ENCODE assay signal across 14 cellular contexts in genomic region chr2:17355608-17356329, GRCh38.
DNase-seq lines count a peak whose midpoint lies in the region; ATAC-seq and TF ChIP-seq lines count a peak whose summit lies in the region.
"Had no signal": no experiment of that assay in that cellular context is flagged by ENCODE, and none has a peak within 500 bp of the region (broad histone marks: within the 10 kb centered on the region; RNA-seq: fewer than 3 reads in every experiment).

No MANE protein-coding gene starts in this region.

- H3K36me3 Mint-ChIP-seq in activated CD8-positive, alpha-beta memory T cell treated with anti-CD3 and anti-CD28 coated beads, Interleukin-2, amount 10 ng/mL, durations not matched to agents 7 days and 5 days: no peaks in the 10 kb centered on the region
- H3K36me3 Mint-ChIP-seq: natural killer cell, T-cell had no signal

- H3K27me3 Mint-ChIP-seq in activated CD8-positive, alpha-beta memory T cell treated with anti-CD3 and anti-CD28 coated beads, Interleukin-2, amount 10 ng/mL, durations not matched to agents 7 days and 5 days: no peaks in the 10 kb centered on the region
- H3K27me3 Mint-ChIP-seq: T-cell had no signal

- CTCF ChIA-PET in activated CD8-positive, alpha-beta memory T cell treated with anti-CD3 and anti-CD28 coated beads, Interleukin-2, amount 10 ng/mL, durations not matched to agents 7 days and 5 days (lab: Charles Lee): no interaction called here

- TF ChIP-seq CTCF in MM.1S (IDR thresholded peaks at IDR 0.05; ENCODE audit: low read length) (no peak), WERI-Rb-1 (IDR thresholded peaks at IDR 0.05; ENCODE audit: low read depth, low read length) (no peak)

- peak overlapping the region; percentile 50 for H3K4me3 ChIP-seq in MM.1S (ENCODE audit: low read length)
- no peak overlapping the region for H3K4me3 ChIP-seq in WERI-Rb-1 (ENCODE audit: low read depth, low read length)
- H3K4me3 ChIP-seq: tibial artery had no signal

- peaks cover 11% of the 10 kb centered on the region for H3F3A ChIP-seq in MM.1S (ENCODE audit: insufficient read depth, low read length)

- peak overlapping the region; percentile 91 for H3K4me2 ChIP-seq in MM.1S (ENCODE audit: low read depth, low read length)

- DNase-seq in Caki2 (ENCODE audit: low read depth) (peak; percentile 88), MM.1S (peak; percentile 46), WERI-Rb-1 (no peak), HUDEP-2 (lab: John Stamatoyannopoulos, UW; ENCODE audit: unreplicated experiment in 76 of 76) (no peak)
- DNase-seq in activated naive CD4-positive, alpha-beta T cell treated with Interleukin-2 at 50 U/mL for 16 hours: no peak
- no peak for DNase-seq in activated CD8-positive, alpha-beta memory T cell treated with anti-CD3 and anti-CD28 coated beads, Interleukin-2, amount 10 ng/mL, durations not matched to agents 7 days and 5 days
- DNase-seq: activated CD8-positive, alpha-beta memory T cell treated with anti-CD3 and anti-CD28 coated beads, Interleukin-2, amount 50 U/mL, for 4 hours; caudate nucleus; natural killer cell; stimulated activated CD4-positive, alpha-beta T cell treated with anti-CD3 and anti-CD28 coated beads, Interleukin-4, amount 100 ng/mL, for 1 hour; T-cell; tibial artery had no signal

- no peaks in the 10 kb centered on the region for H3K9me2 ChIP-seq in MM.1S (replicated peaks; ENCODE audit: insufficient read depth, low read length)

- H3K9me3 ChIP-seq in MM.1S (replicated peaks; ENCODE audit: insufficient read depth, low read length) (no peaks in the 10 kb centered on the region), WERI-Rb-1 (ENCODE audit: severe bottlenecking) (peaks cover 2% of the 10 kb centered on the region)
- H3K9me3 ChIP-seq: tibial artery had no signal

- peak overlapping the region; percentile 77 for H2AFZ ChIP-seq in MM.1S (ENCODE audit: low read length)

- H3K27ac Mint-ChIP-seq in activated CD8-positive, alpha-beta memory T cell treated with anti-CD3 and anti-CD28 coated beads, Interleukin-2, amount 10 ng/mL, durations not matched to agents 7 days and 5 days: no peak overlapping the region
- H3K27ac Mint-ChIP-seq: natural killer cell, T-cell had no signal

- H3K36me3 ChIP-seq in MM.1S (replicated peaks; ENCODE audit: insufficient read depth, low read length) (no peaks in the 10 kb centered on the region), WERI-Rb-1 (no peaks in the 10 kb centered on the region)
- H3K36me3 ChIP-seq: tibial artery had no signal

- H3K27me3 ChIP-seq in MM.1S (replicated peaks; ENCODE audit: insufficient read depth, low read length) (no peaks in the 10 kb centered on the region), WERI-Rb-1 (ENCODE audit: insufficient read depth, low read depth, severe bottlenecking) (no peaks in the 10 kb centered on the region)
- H3K27me3 ChIP-seq: tibial artery had no signal

- in situ Hi-C loops in Caki2 (cut with HindIII; ENCODE audit: low pct_unique_long_range_greater_than_20kb, low sequenced_read_pairs): no loop called here

- no peaks in the 10 kb centered on the region for H3K4me1 Mint-ChIP-seq in activated CD8-positive, alpha-beta memory T cell treated with anti-CD3 and anti-CD28 coated beads, Interleukin-2, amount 10 ng/mL, durations not matched to agents 7 days and 5 days
- H3K4me1 Mint-ChIP-seq: natural killer cell, T-cell had no signal

- ATAC-seq in GM19452 (IDR thresholded peaks at IDR 0.05; ENCODE audit: unreplicated experiment) (peak; percentile 93), HG02970 (IDR thresholded peaks at IDR 0.05; ENCODE audit: low FRiP score, unreplicated experiment) (peak; percentile 98)
- no peak for ATAC-seq in activated CD8-positive, alpha-beta memory T cell treated with anti-CD3 and anti-CD28 coated beads, Interleukin-2, amount 10 ng/mL, durations not matched to agents 7 days and 5 days
- ATAC-seq: natural killer cell, T-cell had no signal

- H3K79me2 ChIP-seq in MM.1S (ENCODE audit: low read length): no peaks in the 10 kb centered on the region

- no peaks in the 10 kb centered on the region for H4K20me1 ChIP-seq in MM.1S (ENCODE audit: insufficient read depth, low read length)

- H3K4me1 ChIP-seq in MM.1S (ENCODE audit: low read length): peaks cover 37% of the 10 kb centered on the region
- H3K4me1 ChIP-seq: tibial artery had no signal

- peak overlapping the region; percentile 39 for H3K9ac ChIP-seq in MM.1S (ENCODE audit: low read length)

- no peak overlapping the region for H3K4me3 Mint-ChIP-seq in activated CD8-positive, alpha-beta memory T cell treated with anti-CD3 and anti-CD28 coated beads, Interleukin-2, amount 10 ng/mL, durations not matched to agents 7 days and 5 days
- H3K4me3 Mint-ChIP-seq: natural killer cell, T-cell had no signal

- H3K27ac ChIP-seq in MM.1S (ENCODE audit: low read length): peak overlapping the region; percentile 71; the same call in 1 of the 2 replicates
- H3K27ac ChIP-seq in WERI-Rb-1: no peak overlapping the region
- H3K27ac ChIP-seq: tibial artery had no signal

- H3K9me3 Mint-ChIP-seq in activated CD8-positive, alpha-beta memory T cell treated with anti-CD3 and anti-CD28 coated beads, Interleukin-2, amount 10 ng/mL, durations not matched to agents 7 days and 5 days (ENCODE audit: low read depth): no peaks in the 10 kb centered on the region

Comparison
In these comparisons a context has a peak if more than half of its experiments do, and no peak if none do; other contexts are left out.
1. DNase-seq: peak in Caki2 (single experiment) and MM.1S (single experiment); none in activated naive CD4-positive, alpha-beta T cell treated with Interleukin-2 at 50 U/mL for 16 hours (single experiment), WERI-Rb-1 (single experiment), HUDEP-2 (0 of 76) and activated CD8-positive, alpha-beta memory T cell treated with anti-CD3 and anti-CD28 coated beads, Interleukin-2, amount 10 ng/mL, durations not matched to agents 7 days and 5 days (single experiment).